In genomic region chr12:1529228-1529861, GRCh38 we compare ENCODE assay signal across 9 cellular contexts.
DNase-seq lines count a peak whose midpoint lies in the region; ATAC-seq, FAIRE-seq and TF ChIP-seq lines count a peak whose summit lies in the region.
"Had no signal": no experiment of that assay in that cellular context is flagged by ENCODE, and none has a peak within 500 bp of the region (broad histone marks: within the 10 kb centered on the region; RNA-seq: fewer than 3 reads in every experiment).

No MANE protein-coding gene starts in this region.

- TF ChIP-seq POLR2A in heart left ventricle (IDR thresholded peaks at IDR 0.05) (no peak), GM12878 (IDR thresholded peaks at IDR 0.05; ENCODE audit: low read depth, low read length) (no peak), uterus (IDR thresholded peaks at IDR 0.05) (no peak)

- intact Hi-C loops in heart left ventricle (cut with DNase I) (loop anchor here in 1 of 10 donors (10.0 kb wide), 1 partner anchor 45 kb away; no protein-coding TSS in a partner anchor), left cardiac atrium (cut with DNase I) (no loop called here), GM12878 (cut with micrococcal nuclease; ENCODE audit: unreplicated experiment) (no loop called here), uterus (cut with DNase I; ENCODE audit: low total_unique reads) (no loop called here)

- no peaks in the 10 kb centered on the region for H4K20me1 ChIP-seq in GM12878 (ENCODE audit: control insufficient read depth, insufficient read depth)

- no peak overlapping the region for H3K27ac ChIP-seq in heart left ventricle
- H3K27ac ChIP-seq in GM12878 (ENCODE audit: control insufficient read depth, insufficient read depth): no peak overlapping the region
- H3K27ac ChIP-seq in mesodermal cell (ENCODE audit: low read depth, low read length, severe bottlenecking): no peak overlapping the region
- H3K27ac ChIP-seq in uterus: no peak overlapping the region

- peaks cover 0 to 24% (median 2%) of the 10 kb centered on the region in 12 donors for H3K4me1 ChIP-seq in heart left ventricle
- peaks cover 26% of the 10 kb centered on the region for H3K4me1 ChIP-seq in GM12878 (ENCODE audit: control insufficient read depth, insufficient read depth, low read length)
- H3K4me1 ChIP-seq in mesodermal cell (ENCODE audit: control insufficient read depth, insufficient read depth, low read length, poor library complexity, severe bottlenecking): peaks cover 18% of the 10 kb centered on the region
- H3K4me1 ChIP-seq in uterus: no peaks in the 10 kb centered on the region

- H3K9ac ChIP-seq in GM12878 (ENCODE audit: control insufficient read depth, insufficient read depth, low read length): peak overlapping the region; percentile 40; the same call in 1 of the 2 replicates

- H3K4me2 ChIP-seq in GM12878 (ENCODE audit: control insufficient read depth, insufficient read depth): peak overlapping the region; percentile 89

- H3K4me3 ChIP-seq in heart left ventricle: peak overlapping the region in 11 of 12 donors; percentile 21 to 68 (median 54)
- H3K4me3 ChIP-seq in GM12878: peak overlapping the region; percentile 78; the same call in 1 of the 2 replicates
- peak overlapping the region; percentile 42 for H3K4me3 ChIP-seq in mesodermal cell (ENCODE audit: extremely low read depth, insufficient read depth, low read length, poor library complexity, severe bottlenecking)
- H3K4me3 ChIP-seq in uterus: peak overlapping the region; percentile 26 to 49

- FAIRE-seq in GM12878 (lab: Jason Lieb, UNC): no peak

- WGBS in heart left ventricle, 4 donors: 64 to 72% (median 70%) methylated on average over 11 of the region's 11 CpGs
- 76% methylated on average over 11 of the region's 11 CpGs for WGBS in GM12878 (ENCODE audit: insufficient coverage, insufficient replicate concordance, low lambda C conversion rate, missing lambda C conversion rate)
- WGBS in mesodermal cell (ENCODE audit: insufficient coverage in 2 of 2), 2 experiments: 52 to 56% methylated on average over 4 to 7 of the region's 11 CpGs

- no peak for TF ChIP-seq CTCF in heart left ventricle (IDR thresholded peaks at IDR 0.05)
- TF ChIP-seq CTCF in GM12878 (IDR thresholded peaks at IDR 0.05 in 2 of 3, conservative IDR thresholded peaks at IDR 0.05 in 1 of 3; ENCODE audit: control insufficient read depth in 2 of 3, extremely low read depth in 1 of 3, insufficient read depth in 1 of 3, low read depth in 3 of 3, low read length in 3 of 3): no peak
- TF ChIP-seq CTCF in uterus (IDR thresholded peaks at IDR 0.05): no peak

- no peak overlapping the region for H2AFZ ChIP-seq in GM12878 (ENCODE audit: control insufficient read depth, low read depth, low read length)

- ATAC-seq in heart left ventricle: no peak
- ATAC-seq in left cardiac atrium: no peak
- ATAC-seq in GM12878: no peak
- no peak for ATAC-seq in HG02970 (IDR thresholded peaks at IDR 0.05; ENCODE audit: low FRiP score, unreplicated experiment)

- SMC1A ChIA-PET in GM12878 (lab: Charles Lee; ENCODE audit: uncharacterized antibody, unreplicated experiment): interaction anchor here (1.0 to 4.6 kb wide), 3 partner anchors 46 to 411 kb away, joined by 3 to 20 read pairs (median 20); no protein-coding TSS in a partner anchor

- peaks cover 4 to 73% (median 18%) of the 10 kb centered on the region in 9 donors for H3K27me3 ChIP-seq in heart left ventricle
- H3K27me3 ChIP-seq in GM12878 (replicated peaks in 1 of 2; ENCODE audit: control insufficient read depth in 2 of 2, insufficient read depth in 2 of 2, low read length in 1 of 2): peaks cover 0 to 5% of the 10 kb centered on the region in 2 experiments; a peak in 1 of 4 replicates
- peaks cover 0 to 4% of the 10 kb centered on the region in 2 donors for H3K27me3 ChIP-seq in uterus

- RAD21 ChIA-PET in GM12878 (lab: Charles Lee; ENCODE audit: unreplicated experiment): interaction anchor here (0.6 to 2.6 kb wide), 4 partner anchors 11 to 411 kb away, joined by 3 to 10 read pairs (median 6); no protein-coding TSS in a partner anchor

- in situ Hi-C loops in GM12878 (cut with MboI): no loop called here

- CTCF ChIA-PET in GM12878 (lab: Yijun Ruan, JAX): interaction anchor here (1.4 to 5.1 kb wide), 5 partner anchors 12 to 411 kb away, joined by 3 to 34 read pairs (median 5); no protein-coding TSS in a partner anchor

- POLR2A ChIA-PET in GM12878 (lab: Charles Lee): interaction anchor here (0.6 to 1.3 kb wide), 5 partner anchors 33 to 656 kb away, joined by 3 to 4 read pairs (median 4); no protein-coding TSS in a partner anchor

- BruUV-seq in GM12878 (replicated peaks; lab: Mats Ljungman, UMichigan): no TSS peak

- TF ChIP-seq EP300 in GM12878 (IDR thresholded peaks at IDR 0.05; ENCODE audit: borderline replicate concordance in 1 of 2, control insufficient read depth in 1 of 2, low read depth in 2 of 2, low read length in 2 of 2): no peak

- H3K36me3 ChIP-seq in heart left ventricle (no peaks in the 10 kb centered on the region), GM12878 (ENCODE audit: control insufficient read depth in 2 of 2, insufficient read depth in 2 of 2, low read length in 1 of 2) (no peaks in the 10 kb centered on the region), mesodermal cell (ENCODE audit: control insufficient read depth, insufficient read depth, low read length) (no peaks in the 10 kb centered on the region), uterus (no peaks in the 10 kb centered on the region)

- H3K9me3 ChIP-seq in heart left ventricle (no peaks in the 10 kb centered on the region), GM12878 (replicated peaks; ENCODE audit: control insufficient read depth, insufficient read depth, low read length) (no peaks in the 10 kb centered on the region), mesodermal cell (ENCODE audit: control insufficient read depth, low read length) (no peaks in the 10 kb centered on the region), uterus (no peaks in the 10 kb centered on the region)

- no peak for TF ChIP-seq RAD21 in GM12878 (IDR thresholded peaks at IDR 0.05; ENCODE audit: insufficient read depth, low read depth, low read length)

- no peak for DNase-seq in heart left ventricle
- DNase-seq in left cardiac atrium: no peak
- no peak for DNase-seq in GM12878 (ENCODE audit: low read depth, low spot score)
- no peak for DNase-seq in uterus
- no peak for DNase-seq in hippocampal formation (lab: John Stamatoyannopoulos, UW)
- DNase-seq in NCI-H1105 (lab: John Stamatoyannopoulos, UW): no peak
- DNase-seq: NCI-H2029 had no signal

- peaks cover 30% of the 10 kb centered on the region for H3K79me2 ChIP-seq in GM12878 (ENCODE audit: control insufficient read depth, insufficient read depth, low read length)

TF ChIP-seq in GM12878, 131 proteins besides CTCF, POLR2A, EP300 and RAD21 (continues in another document):
- TF ChIP-seq SPI1 (IDR thresholded peaks at IDR 0.05; ENCODE audit: borderline replicate concordance, insufficient read depth, low read depth, low read length) (no peak), ZZZ3 (IDR thresholded peaks at IDR 0.05; ENCODE audit: control insufficient read depth, insufficient read length, low read depth) (no peak), PBX3 (IDR thresholded peaks at IDR 0.05; ENCODE audit: insufficient replicate concordance, low read depth, low read length) (no peak), BCLAF1 (IDR thresholded peaks at IDR 0.05) (no peak), KLF5 (IDR thresholded peaks at IDR 0.05; ENCODE audit: partially characterized antibody) (no peak), BHLHE40 (IDR thresholded peaks at IDR 0.05; ENCODE audit: borderline replicate concordance in 1 of 2, low read depth in 2 of 2, low read length in 1 of 2) (no peak), TARDBP (IDR thresholded peaks at IDR 0.05; ENCODE audit: borderline replicate concordance) (no peak), FOXM1 (IDR thresholded peaks at IDR 0.05; ENCODE audit: low read depth, low read length) (no peak), CBX5 (IDR thresholded peaks at IDR 0.05; ENCODE audit: low read depth) (no peak)
